Comparison of ENCODE assay signal across 13 cellular contexts in the genomic region with DNA sequence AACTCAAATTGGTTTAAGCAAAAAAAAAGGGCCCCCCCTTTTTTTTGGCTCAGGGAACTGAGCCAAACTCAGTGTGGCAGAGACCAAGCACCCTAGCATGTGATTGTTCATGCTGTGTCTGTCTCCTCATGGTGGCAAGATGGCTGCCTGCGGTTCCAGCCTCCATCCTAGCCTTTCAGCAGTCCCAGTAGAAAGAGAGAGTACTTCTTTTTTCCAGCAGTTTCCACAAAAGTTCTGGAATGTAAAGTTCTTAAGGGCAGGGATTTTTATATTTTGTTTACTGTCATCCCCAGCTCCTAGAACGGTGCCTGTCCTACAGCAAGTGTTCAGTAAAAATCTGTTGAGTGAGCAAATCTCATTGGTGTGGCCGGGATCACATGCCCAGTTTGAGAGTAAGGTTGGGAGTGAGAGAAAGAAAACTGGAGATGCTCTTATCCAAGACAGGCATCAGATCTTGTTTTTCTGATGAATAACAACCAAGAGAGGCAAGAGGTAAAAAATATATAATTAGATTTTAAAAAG. TPM values are rescaled to one million over a fixed set of nuclear protein-coding genes. Genes with fewer than 3 reads are reported as not detected.
DNase-seq lines count a peak whose midpoint lies in the region; ATAC-seq, FAIRE-seq and TF ChIP-seq lines count a peak whose summit lies in the region.
"Had no signal": no experiment of that assay in that cellular context is flagged by ENCODE, and none has a peak within 500 bp of the region (broad histone marks: within the 10 kb centered on the region; RNA-seq: fewer than 3 reads in every experiment).

No MANE protein-coding gene starts in this region.

- H3K9me3 ChIP-seq in T-helper 17 cell (ENCODE audit: control insufficient read depth, low read length, poor library complexity, severe bottlenecking) (no peaks in the 10 kb centered on the region), endothelial cell of umbilical vein (replicated peaks; ENCODE audit: control insufficient read depth, insufficient read depth, low read length) (no peaks in the 10 kb centered on the region), thymus (ENCODE audit: control insufficient read depth) (no peaks in the 10 kb centered on the region)

- H3K9ac ChIP-seq in endothelial cell of umbilical vein (replicated peaks; ENCODE audit: extremely low read depth, insufficient read depth, low read length): no peak overlapping the region

- no peak for TF ChIP-seq POLR2A in endothelial cell of umbilical vein (IDR thresholded peaks at IDR 0.05; ENCODE audit: low read depth, low read length)

- dilution Hi-C loops in endothelial cell of umbilical vein (cut with MboI; ENCODE audit: extremely low pct_ligation_motif_present, low sequenced_read_pairs): no loop called here

- TF ChIP-seq CTCF in endothelial cell of umbilical vein (IDR thresholded peaks at IDR 0.05; ENCODE audit: extremely low read depth in 1 of 2, insufficient read depth in 1 of 2, low read depth in 1 of 2, low read length in 2 of 2): no peak

- H3K36me3 Mint-ChIP-seq in activated T-cell treated with anti-CD3 and anti-CD28 coated beads, Interleukin-2, amount 50 U/mL, for 24 hours (ENCODE audit: low read depth): peaks cover 33% of the 10 kb centered on the region
- H3K36me3 Mint-ChIP-seq in T-helper 17 cell (ENCODE audit: low read depth): peaks cover 4% of the 10 kb centered on the region

- no peak for DNase-seq in activated T-cell treated with anti-CD3 and anti-CD28 coated beads, Interleukin-2, amount 50 U/mL, for 24 hours
- DNase-seq in activated T-cell treated with anti-CD3 and anti-CD28 coated beads for 4 hours (no peak), T-helper 17 cell (no peak), endothelial cell of umbilical vein (ENCODE audit: low read depth, low spot score) (no peak), Right ventricle myocardium superior (no peak)
- DNase-seq: DMS 273 treated with DMSO at 0.1 percent for 48 hours, NCI-H1417 had no signal

- no TSS peak for BruUV-seq in endothelial cell of umbilical vein (replicated peaks; lab: Mats Ljungman, UMichigan)

- peak overlapping the region; percentile 96 for H3K27ac Mint-ChIP-seq in activated T-cell treated with anti-CD3 and anti-CD28 coated beads, Interleukin-2, amount 50 U/mL, for 24 hours
- H3K27ac Mint-ChIP-seq in T-helper 17 cell: peak overlapping the region; percentile 97

- no peak overlapping the region for H2AFZ ChIP-seq in endothelial cell of umbilical vein (ENCODE audit: low read depth, low read length)

- peaks cover 83% of the 10 kb centered on the region for H3K4me1 Mint-ChIP-seq in activated T-cell treated with anti-CD3 and anti-CD28 coated beads, Interleukin-2, amount 50 U/mL, for 24 hours (ENCODE audit: low read depth)
- peaks cover 72% of the 10 kb centered on the region for H3K4me1 Mint-ChIP-seq in T-helper 17 cell

- H3K79me2 ChIP-seq in endothelial cell of umbilical vein (ENCODE audit: control insufficient read depth, insufficient read depth, low read length): peaks cover 57% of the 10 kb centered on the region

- peaks cover 0 to 1% of the 10 kb centered on the region in 2 experiments for H3K36me3 ChIP-seq in endothelial cell of umbilical vein (ENCODE audit: control insufficient read depth in 2 of 2, extremely low read depth in 1 of 2, insufficient read depth in 2 of 2, low read length in 2 of 2)
- peaks cover 4% of the 10 kb centered on the region for H3K36me3 ChIP-seq in thymus (ENCODE audit: control insufficient read depth, insufficient read depth)

- intact Hi-C loops in endothelial cell of umbilical vein (cut with micrococcal nuclease) (no loop called here), Right ventricle myocardium superior (cut with DNase I) (no loop called here)

- no peaks in the 10 kb centered on the region for H3K9me3 Mint-ChIP-seq in activated T-cell treated with anti-CD3 and anti-CD28 coated beads, Interleukin-2, amount 50 U/mL, for 24 hours

- H3K27ac ChIP-seq in endothelial cell of umbilical vein (ENCODE audit: insufficient read depth, low read depth, low read length) (peak overlapping the region; percentile 54), thymus (ENCODE audit: low read depth) (peak overlapping the region; percentile 31)

- no peak overlapping the region for H3K4me3 ChIP-seq in endothelial cell of umbilical vein (replicated peaks in 1 of 3; ENCODE audit: insufficient read depth in 1 of 3, low read depth in 1 of 3, low read length in 3 of 3)
- no peak overlapping the region for H3K4me3 ChIP-seq in thymus (ENCODE audit: low read length)
- H3K4me3 ChIP-seq: lung had no signal

- peak overlapping the region; percentile 60 for H3K4me2 ChIP-seq in endothelial cell of umbilical vein (ENCODE audit: insufficient read depth, low read length)

- H4K20me1 ChIP-seq in endothelial cell of umbilical vein (replicated peaks; ENCODE audit: control insufficient read depth, extremely low read depth, insufficient read depth, low read length): peaks cover 2% of the 10 kb centered on the region

- H3K4me1 ChIP-seq in endothelial cell of umbilical vein (ENCODE audit: control insufficient read depth, extremely low read depth, insufficient read depth, low read length) (peaks cover 40% of the 10 kb centered on the region), thymus (ENCODE audit: control insufficient read depth, insufficient read depth, low read length) (peaks cover 56% of the 10 kb centered on the region)

- H3K27me3 ChIP-seq in endothelial cell of umbilical vein (ENCODE audit: control insufficient read depth in 2 of 2, insufficient read depth in 2 of 2, low read length in 2 of 2) (no peaks in the 10 kb centered on the region), thymus (ENCODE audit: control insufficient read depth, insufficient read depth) (no peaks in the 10 kb centered on the region)

- CTCF ChIA-PET in endothelial cell of umbilical vein (lab: Charles Lee): interaction anchor here (1.8 to 2.4 kb wide), 2 partner anchors 8 to 97 kb away, joined by 9 to 10 read pairs; no protein-coding TSS in a partner anchor

- H3K27me3 Mint-ChIP-seq in activated T-cell treated with anti-CD3 and anti-CD28 coated beads, Interleukin-2, amount 50 U/mL, for 24 hours: no peaks in the 10 kb centered on the region
- H3K27me3 Mint-ChIP-seq in T-helper 17 cell: no peaks in the 10 kb centered on the region

- 83% methylated on average over 3 of the region's 3 CpGs for WGBS in thymus

- no peak for ATAC-seq in T-helper 17 cell
- no peak for ATAC-seq in GM21576 (IDR thresholded peaks at IDR 0.05; ENCODE audit: unreplicated experiment)
- no peak for ATAC-seq in GM19397 (IDR thresholded peaks at IDR 0.05; ENCODE audit: unreplicated experiment)
- no peak for ATAC-seq in Right ventricle myocardium superior (ENCODE audit: poor library complexity)
- ATAC-seq: HepG2 had no signal

- POLR2A ChIA-PET in endothelial cell of umbilical vein (lab: Charles Lee): no interaction called here

- no peaks in the 10 kb centered on the region for H3K9me1 ChIP-seq in endothelial cell of umbilical vein (replicated peaks; ENCODE audit: control insufficient read depth, extremely low read depth, insufficient read depth, low read length)

- H3K4me3 Mint-ChIP-seq in activated T-cell treated with anti-CD3 and anti-CD28 coated beads, Interleukin-2, amount 50 U/mL, for 24 hours: peak overlapping the region; percentile 80
- H3K4me3 Mint-ChIP-seq in T-helper 17 cell: peak overlapping the region; percentile 39

- FAIRE-seq in endothelial cell of umbilical vein (lab: Jason Lieb, UNC): no peak
- FAIRE-seq: colon, HepG2 had no signal

TF ChIP-seq in endothelial cell of umbilical vein, 7 proteins besides CTCF, POLR2A, EP300 and RAD21:
- TF ChIP-seq POLR2AphosphoS5 (IDR thresholded peaks at IDR 0.05; ENCODE audit: insufficient read depth, low read depth, low read length): no peak
- no peak for TF ChIP-seq FOS (IDR thresholded peaks at IDR 0.05; ENCODE audit: borderline replicate concordance, insufficient read depth, low read length)
- TF ChIP-seq, protein P1, sequence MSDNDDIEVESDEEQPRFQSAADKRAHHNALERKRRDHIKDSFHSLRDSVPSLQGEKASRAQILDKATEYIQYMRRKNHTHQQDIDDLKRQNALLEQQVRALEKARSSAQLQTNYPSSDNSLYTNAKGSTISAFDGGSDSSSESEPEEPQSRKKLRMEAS (IDR thresholded peaks at IDR 0.05; ENCODE audit: insufficient read depth, insufficient read length): no peak
- TF ChIP-seq GATA2 (IDR thresholded peaks at IDR 0.05; ENCODE audit: insufficient read depth, insufficient read length, low read depth, low read length): no peak
- TF ChIP-seq MYC (IDR thresholded peaks at IDR 0.05; ENCODE audit: low read depth, low read length): no peak
- TF ChIP-seq EZH2 (IDR thresholded peaks at IDR 0.05; ENCODE audit: borderline replicate concordance, low read depth, low read length, severe bottlenecking): no peak
- TF ChIP-seq JUN (IDR thresholded peaks at IDR 0.05; ENCODE audit: borderline replicate concordance, insufficient read depth, insufficient read length, low read depth): no peak

RNA-seq across cellular contexts. Expression of a gene that starts 22.5 kb away (rescaled TPM):
- total RNA-seq in T-helper 17 cell: 10 to 100 TPM; 76.6 to 78.3 TPM
- 20.9 and 24.2 TPM in 2 replicates for total RNA-seq in endothelial cell of umbilical vein
- 19.7 and 21.9 TPM in 2 replicates for polyA plus RNA-seq in endothelial cell of umbilical vein
- polyA plus RNA-seq in endothelial cell of umbilical vein (2011; cell fraction: cytosol; rRNA removed): 17.6 and 19.9 TPM in 2 replicates
- polyA plus RNA-seq in endothelial cell of umbilical vein (2011; cell fraction: nucleus; rRNA removed): 14.8 and 15.5 TPM in 2 replicates
- polyA plus RNA-seq in endothelial cell of umbilical vein (2012): 18.2 and 18.4 TPM in 2 replicates
- 13.4 and 17.2 TPM in 2 replicates for polyA minus RNA-seq in endothelial cell of umbilical vein
- polyA minus RNA-seq in endothelial cell of umbilical vein (2011; cell fraction: cytosol; rRNA and poly(A)+ RNA removed): 0.41 TPM
- polyA minus RNA-seq in endothelial cell of umbilical vein (2011; cell fraction: nucleus; rRNA and poly(A)+ RNA removed): 20.7 and 22.8 TPM in 2 replicates
- polyA plus RNA-seq in thymus: 6.7 TPM
- 3.0 TPM for total RNA-seq in Right ventricle myocardium superior
- total RNA-seq: HepG2 had no signal
